10 cellular contexts compared by ENCODE assay signal in the genomic region with DNA sequence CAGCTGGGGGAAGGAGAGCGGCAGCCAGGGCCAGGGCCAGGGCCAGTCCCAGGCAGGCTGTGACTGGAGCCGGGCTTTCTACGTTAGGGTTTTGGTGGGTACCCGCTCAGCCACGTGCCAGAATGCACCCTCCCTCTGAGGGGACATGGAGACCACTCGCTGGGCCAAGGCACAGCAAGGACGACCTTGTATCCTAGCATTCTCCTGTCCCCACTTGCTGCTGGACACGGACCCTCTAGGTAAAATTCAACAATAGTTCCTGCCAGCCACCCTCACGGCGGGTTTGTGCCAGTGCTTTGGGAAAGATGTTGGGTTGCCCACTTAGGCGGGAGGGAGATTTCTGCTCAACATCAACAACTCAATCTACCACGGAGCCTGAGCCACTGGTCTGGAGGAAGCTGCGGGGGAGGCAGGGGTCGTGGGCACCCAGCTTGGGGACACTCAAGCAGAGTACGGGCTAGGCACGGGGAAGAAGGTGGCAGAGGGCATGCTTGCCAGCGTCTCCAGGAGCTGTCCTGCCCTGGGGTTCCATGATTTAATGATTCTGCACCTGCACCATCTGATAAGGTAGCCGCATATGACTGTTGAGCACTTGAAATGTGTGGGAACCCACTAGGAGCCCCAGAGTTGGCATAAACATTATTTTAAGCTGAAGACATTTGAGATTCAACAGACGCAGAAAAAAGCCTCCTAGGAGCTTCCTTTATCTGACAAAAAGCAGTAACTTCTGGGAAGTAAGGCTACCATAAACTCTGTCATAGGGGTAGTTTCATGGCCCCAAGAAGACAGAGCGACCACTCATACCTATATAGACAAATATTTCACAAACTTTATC. TPM values are rescaled to one million over a fixed set of nuclear protein-coding genes. Genes with fewer than 3 reads are reported as not detected.
DNase-seq lines count a peak whose midpoint lies in the region; ATAC-seq and TF ChIP-seq lines count a peak whose summit lies in the region.
"Had no signal": no experiment of that assay in that cellular context is flagged by ENCODE, and none has a peak within 500 bp of the region (broad histone marks: within the 10 kb centered on the region; RNA-seq: fewer than 3 reads in every experiment).

No MANE protein-coding gene starts in this region.

- DNase-seq in Right ventricle myocardium superior (no peak), left cardiac atrium (no peak), left ventricle myocardium superior (peak; percentile 13), mucosa of gallbladder (ENCODE audit: low spot score) (no peak), head of caudate nucleus (no peak)
- no peak for DNase-seq in activated CD4-positive, alpha-beta memory T cell treated with anti-CD3 and anti-CD28 coated beads for 36 hours
- DNase-seq: activated naive CD8-positive, alpha-beta T cell treated with anti-CD3 and anti-CD28 coated beads, Interleukin-2, amount 50 U/mL, for 24 hours; WERI-Rb-1 had no signal

- peaks cover 33% of the 10 kb centered on the region for H3K27me3 Mint-ChIP-seq in activated CD4-positive, alpha-beta memory T cell treated with anti-CD3 and anti-CD28 coated beads for 36 hours

- intact Hi-C loops in Right ventricle myocardium superior (cut with DNase I) (no loop called here), left cardiac atrium (cut with DNase I) (no loop called here), left ventricle myocardium superior (cut with micrococcal nuclease) (no loop called here), head of caudate nucleus (cut with DNase I) (no loop called here)
- intact Hi-C loops in activated CD4-positive, alpha-beta memory T cell treated with anti-CD3 and anti-CD28 coated beads for 36 hours (cut with micrococcal nuclease) = no loop called here

- H3K79me2 ChIP-seq in parathyroid adenoma = no peaks in the 10 kb centered on the region

- no peaks in the 10 kb centered on the region for H3K4me1 ChIP-seq in parathyroid adenoma

- H3K4me2 ChIP-seq in parathyroid adenoma (ENCODE audit: low read length) = no peak overlapping the region

- no peak overlapping the region for H3K9ac ChIP-seq in parathyroid adenoma

- H3K27ac ChIP-seq in parathyroid adenoma = no peak overlapping the region
- H3K27ac ChIP-seq: WERI-Rb-1 had no signal

- H3K9me3 Mint-ChIP-seq in activated CD4-positive, alpha-beta memory T cell treated with anti-CD3 and anti-CD28 coated beads for 36 hours = no peaks in the 10 kb centered on the region
- H3K9me3 Mint-ChIP-seq: activated naive CD8-positive, alpha-beta T cell treated with anti-CD3 and anti-CD28 coated beads, Interleukin-2, amount 50 U/mL, for 24 hours had no signal

- POLR2A ChIA-PET in activated CD4-positive, alpha-beta memory T cell treated with anti-CD3 and anti-CD28 coated beads for 36 hours (lab: Charles Lee) = no interaction called here

- no peak for TF ChIP-seq CTCF in parathyroid adenoma (IDR thresholded peaks at IDR 0.05)

- H3K4me3 ChIP-seq in parathyroid adenoma (ENCODE audit: low read depth, low read length) = no peak overlapping the region

- H3K9me3 ChIP-seq in parathyroid adenoma (ENCODE audit: control insufficient read depth, low read length) = no peaks in the 10 kb centered on the region

- H3K27me3 ChIP-seq in parathyroid adenoma (ENCODE audit: control insufficient read depth, insufficient read depth, low read length) = no peaks in the 10 kb centered on the region

- no peaks in the 10 kb centered on the region for H3K4me1 Mint-ChIP-seq in activated CD4-positive, alpha-beta memory T cell treated with anti-CD3 and anti-CD28 coated beads for 36 hours (ENCODE audit: low read depth)

- H2AFZ ChIP-seq in parathyroid adenoma = peak overlapping the region; percentile 56

- CTCF ChIA-PET in activated CD4-positive, alpha-beta memory T cell treated with anti-CD3 and anti-CD28 coated beads for 36 hours (lab: Charles Lee) = no interaction called here

- H3K36me3 Mint-ChIP-seq in activated CD4-positive, alpha-beta memory T cell treated with anti-CD3 and anti-CD28 coated beads for 36 hours = no peaks in the 10 kb centered on the region

- no peak overlapping the region for H3K4me3 Mint-ChIP-seq in activated CD4-positive, alpha-beta memory T cell treated with anti-CD3 and anti-CD28 coated beads for 36 hours
- H3K4me3 Mint-ChIP-seq: activated naive CD8-positive, alpha-beta T cell treated with anti-CD3 and anti-CD28 coated beads, Interleukin-2, amount 50 U/mL, for 24 hours had no signal

- no peak overlapping the region for H3K27ac Mint-ChIP-seq in activated CD4-positive, alpha-beta memory T cell treated with anti-CD3 and anti-CD28 coated beads for 36 hours
- H3K27ac Mint-ChIP-seq: activated naive CD8-positive, alpha-beta T cell treated with anti-CD3 and anti-CD28 coated beads, Interleukin-2, amount 50 U/mL, for 24 hours had no signal

- ATAC-seq in Right ventricle myocardium superior (ENCODE audit: poor library complexity) = peak; percentile 4
- ATAC-seq in left cardiac atrium = no peak
- no peak for ATAC-seq in left ventricle myocardium superior
- no peak for ATAC-seq in GM19035 (IDR thresholded peaks at IDR 0.05; ENCODE audit: unreplicated experiment)
- ATAC-seq: activated naive CD8-positive, alpha-beta T cell treated with anti-CD3 and anti-CD28 coated beads, Interleukin-2, amount 50 U/mL, for 24 hours had no signal

- no peaks in the 10 kb centered on the region for H3K36me3 ChIP-seq in parathyroid adenoma (ENCODE audit: control insufficient read depth, insufficient read depth, low read length)
- H3K36me3 ChIP-seq: WERI-Rb-1 had no signal

RNA-seq across cellular contexts. Expression of a gene that starts 22.5 kb away (rescaled TPM):
- total RNA-seq in Right ventricle myocardium superior (15.8 TPM), left cardiac atrium (10 to 100 TPM in 1 of 2 donors, 1 to 10 TPM in 1; 9.0 to 14.2 TPM), left ventricle myocardium superior (14.8 TPM), mucosa of gallbladder (27.0 TPM)
- total RNA-seq in activated CD4-positive, alpha-beta memory T cell treated with anti-CD3 and anti-CD28 coated beads for 36 hours = 10 to 100 TPM; 14.1 to 14.2 TPM
